ENCODE assay signal across 9 cellular contexts in genomic region chr16:31214705-31215286, GRCh38. TPM values are rescaled to one million over a fixed set of nuclear protein-coding genes. Genes with fewer than 3 reads are reported as not detected.
A peak's percentile ranks its signal among the peaks of the same experiment; 100 is the strongest.
DNase-seq lines count a peak whose midpoint lies in the region; ATAC-seq and TF ChIP-seq lines count a peak whose summit lies in the region.
"Had no signal": no experiment of that assay in that cellular context is flagged by ENCODE, and none has a peak within 500 bp of the region (broad histone marks: within the 10 kb centered on the region; RNA-seq: fewer than 3 reads in every experiment).

No MANE protein-coding gene starts in this region.

- CTCF ChIA-PET in naive thymus-derived CD4-positive, alpha-beta T cell (lab: Charles Lee), result no interaction called here

- H3K4me3 Mint-ChIP-seq in naive thymus-derived CD4-positive, alpha-beta T cell, result peak overlapping the region; percentile 63 to 88 (median 78)

- no peaks in the 10 kb centered on the region for H3K9me3 ChIP-seq in effector memory CD4-positive, alpha-beta T cell (ENCODE audit: control insufficient read depth, low read length)
- H3K9me3 ChIP-seq in naive thymus-derived CD4-positive, alpha-beta T cell (ENCODE audit: control insufficient read depth in 2 of 3, low read length in 3 of 3), result no peaks in the 10 kb centered on the region
- no peaks in the 10 kb centered on the region for H3K9me3 ChIP-seq in HAP-1

- no peak overlapping the region for H3K27ac ChIP-seq in ACC112 (ENCODE audit: low read depth, low read length)
- no peak overlapping the region for H3K27ac ChIP-seq in effector memory CD4-positive, alpha-beta T cell (ENCODE audit: insufficient read depth, low read length, poor library complexity, severe bottlenecking)
- H3K27ac ChIP-seq in naive thymus-derived CD4-positive, alpha-beta T cell (ENCODE audit: low read depth, low read length), result no peak overlapping the region

- no peak overlapping the region for H3K27ac Mint-ChIP-seq in naive thymus-derived CD4-positive, alpha-beta T cell

- peaks cover 34 to 54% (median 36%) of the 10 kb centered on the region in 5 donors for H3K27me3 Mint-ChIP-seq in naive thymus-derived CD4-positive, alpha-beta T cell

- H3K4me3 ChIP-seq in ACC112 (ENCODE audit: low read depth, low read length) (peak overlapping the region; percentile 73), HAP-1 (no peak overlapping the region)
- H3K4me3 ChIP-seq in effector memory CD4-positive, alpha-beta T cell (ENCODE audit: insufficient read depth, low read depth, low read length, poor library complexity, severe bottlenecking), result peak overlapping the region; percentile 48
- H3K4me3 ChIP-seq in naive thymus-derived CD4-positive, alpha-beta T cell (ENCODE audit: low read length), result peak overlapping the region; percentile 30

- no peak for TF ChIP-seq CTCF in GM13976 (IDR thresholded peaks at IDR 0.05; ENCODE audit: borderline replicate concordance, control extremely low read depth, extremely low read depth, insufficient read depth, missing control alignments)

- in situ Hi-C loops in GM13976 (cut with MboI; ENCODE audit: low sequenced_read_pairs, unreplicated experiment), result no loop called here
- in situ Hi-C loops in HAP-1 (cut with MboI; ENCODE audit: low sequenced_read_pairs), result loop anchor here (25.0 kb wide), 1 partner anchor 648 kb away; the partner anchor contains the start of gene ZNF267

- H3K36me3 Mint-ChIP-seq in naive thymus-derived CD4-positive, alpha-beta T cell, result peaks cover 0 to 3% (median 0%) of the 10 kb centered on the region in 5 donors

- H3K4me1 Mint-ChIP-seq in naive thymus-derived CD4-positive, alpha-beta T cell, result peaks cover 17 to 40% (median 19%) of the 10 kb centered on the region in 7 donors

- ATAC-seq in naive thymus-derived CD4-positive, alpha-beta T cell, result peak; percentile 48
- ATAC-seq in HG03457 (IDR thresholded peaks at IDR 0.05; ENCODE audit: unreplicated experiment) (no peak), GM21825 (IDR thresholded peaks at IDR 0.05; ENCODE audit: unreplicated experiment) (no peak)

- peaks cover 53% of the 10 kb centered on the region for H3K27me3 ChIP-seq in ACC112 (ENCODE audit: insufficient read depth, low read length)
- H3K27me3 ChIP-seq in effector memory CD4-positive, alpha-beta T cell (replicated peaks; ENCODE audit: control insufficient read depth, insufficient read depth, low read length, poor library complexity, severe bottlenecking), result peaks cover 30% of the 10 kb centered on the region
- H3K27me3 ChIP-seq in naive thymus-derived CD4-positive, alpha-beta T cell (ENCODE audit: control insufficient read depth in 2 of 2, insufficient read depth in 2 of 2, low read length in 2 of 2), result peaks cover 11 to 19% of the 10 kb centered on the region in 2 donors
- no peaks in the 10 kb centered on the region for H3K27me3 ChIP-seq in HAP-1 (ENCODE audit: low read depth)

- H3K36me3 ChIP-seq in ACC112 (ENCODE audit: insufficient read depth, low read length) (no peaks in the 10 kb centered on the region), HAP-1 (replicated peaks) (no peaks in the 10 kb centered on the region)
- no peaks in the 10 kb centered on the region for H3K36me3 ChIP-seq in effector memory CD4-positive, alpha-beta T cell (ENCODE audit: control insufficient read depth, insufficient read depth, low read length)
- H3K36me3 ChIP-seq in naive thymus-derived CD4-positive, alpha-beta T cell (ENCODE audit: control insufficient read depth in 2 of 3, insufficient read depth in 3 of 3, low read length in 3 of 3), result no peaks in the 10 kb centered on the region

- H3K4me1 ChIP-seq in ACC112 (ENCODE audit: control insufficient read depth, insufficient read depth, low read length, unreplicated experiment), result peaks cover 8% of the 10 kb centered on the region
- H3K4me1 ChIP-seq in effector memory CD4-positive, alpha-beta T cell (ENCODE audit: control insufficient read depth, insufficient read depth, low read length, poor library complexity, severe bottlenecking), result peaks cover 26% of the 10 kb centered on the region
- peaks cover 18 to 25% of the 10 kb centered on the region in 2 donors for H3K4me1 ChIP-seq in naive thymus-derived CD4-positive, alpha-beta T cell (ENCODE audit: control insufficient read depth in 2 of 2, insufficient read depth in 2 of 2, low read length in 2 of 2)
- H3K4me1 ChIP-seq in HAP-1, result no peaks in the 10 kb centered on the region

- no peak overlapping the region for H2AFZ ChIP-seq in ACC112 (ENCODE audit: low read length, unreplicated experiment)

- POLR2A ChIA-PET in naive thymus-derived CD4-positive, alpha-beta T cell (lab: Charles Lee), result interaction anchor here (1.0 to 4.8 kb wide), 3 partner anchors 13 to 98 kb away, joined by 3 to 22 read pairs (median 4); partner anchors contain the start of genes KAT8 and PYCARD

- no peaks in the 10 kb centered on the region for H3K9me3 Mint-ChIP-seq in naive thymus-derived CD4-positive, alpha-beta T cell

- no peaks in the 10 kb centered on the region for H3K79me2 ChIP-seq in ACC112 (ENCODE audit: control insufficient read depth, insufficient read depth, low read length, unreplicated experiment)

- DNase-seq in LHCN-M2 (ENCODE audit: low read depth) (peak; percentile 59), GM13976 (ENCODE audit: low spot score) (no peak), HAP-1 (ENCODE audit: low spot score in 2 of 2) (no peak)
- DNase-seq in effector memory CD4-positive, alpha-beta T cell, result no peak
- peak in 1 of 9 donors; percentile 21 for DNase-seq in naive thymus-derived CD4-positive, alpha-beta T cell
- DNase-seq: NCI-H1694 treated with DMSO at 0.1 percent for 48 hours had no signal

- intact Hi-C loops in naive thymus-derived CD4-positive, alpha-beta T cell (cut with micrococcal nuclease), result loop anchor here in 1 of 2 donors (2.0 kb wide), 1 partner anchor 14 kb away; no protein-coding TSS in a partner anchor

RNA-seq across cellular contexts. Expression of gene TRIM72, which starts 0.9 kb away (rescaled TPM):
- total RNA-seq in LHCN-M2 (2014; rRNA removed), result 52.4 and 56.5 TPM in 2 replicates
- polyA plus RNA-seq in LHCN-M2 (2012), result 40.4 TPM
- under 1 TPM in 1 of 5 experiments, not detected in 4; 0.24 TPM for total RNA-seq in naive thymus-derived CD4-positive, alpha-beta T cell
- not detected for polyA plus RNA-seq in naive thymus-derived CD4-positive, alpha-beta T cell

RNA-seq across cellular contexts. Expression of gene PYDC1, which starts 2.1 kb away (rescaled TPM):
- not detected in 2 replicates for total RNA-seq in LHCN-M2 (2014; rRNA removed)
- 0.24 TPM for polyA plus RNA-seq in LHCN-M2 (2012)
- total RNA-seq in naive thymus-derived CD4-positive, alpha-beta T cell, result not detected
- not detected for polyA plus RNA-seq in naive thymus-derived CD4-positive, alpha-beta T cell

RNA-seq across cellular contexts. Expression of gene PYCARD, which starts 12.2 kb away (rescaled TPM):
- total RNA-seq in LHCN-M2 (2014; rRNA removed), result 7.7 and 10.8 TPM in 2 replicates
- 17.0 TPM for polyA plus RNA-seq in LHCN-M2 (2012)
- total RNA-seq in naive thymus-derived CD4-positive, alpha-beta T cell, result 10 to 100 TPM; 13.0 to 80.1 (median 21.2) TPM
- polyA plus RNA-seq in naive thymus-derived CD4-positive, alpha-beta T cell, result 10 to 100 TPM; 41.0 to 44.9 TPM

RNA-seq across cellular contexts. Expression of gene FUS, which starts 34.9 kb away (rescaled TPM):
- total RNA-seq in LHCN-M2 (2014; rRNA removed), result 42.3 and 58.2 TPM in 2 replicates
- polyA plus RNA-seq in LHCN-M2 (2012), result 552 TPM
- 100 to 1,000 TPM; 597 to 956 (median 714) TPM for total RNA-seq in naive thymus-derived CD4-positive, alpha-beta T cell
- 100 to 1,000 TPM; 177 to 194 TPM for polyA plus RNA-seq in naive thymus-derived CD4-positive, alpha-beta T cell

RNA-seq across cellular contexts. Expression of gene ITGAM, which starts 45.0 kb away (rescaled TPM):
- total RNA-seq in LHCN-M2 (2014; rRNA removed), result 0.11 TPM in 1 of 2 replicates, not detected in the other
- 0.04 TPM for polyA plus RNA-seq in LHCN-M2 (2012)
- 100 to 1,000 TPM in 1 of 5 experiments, 10 to 100 TPM in 2, 1 to 10 TPM in 1, under 1 TPM in 1; 0.84 to 150 (median 17.9) TPM for total RNA-seq in naive thymus-derived CD4-positive, alpha-beta T cell
- under 1 TPM; 0.27 to 0.52 TPM for polyA plus RNA-seq in naive thymus-derived CD4-positive, alpha-beta T cell

Comparison
In these comparisons a context has a peak if more than half of its experiments do, and no peak if none do; other contexts are left out.
1. RNA of gene TRIM72, which starts 0.9 kb away (total RNA-seq): 52.4 to 56.5 TPM in LHCN-M2; 0.24 TPM in naive thymus-derived CD4-positive, alpha-beta T cell; every median in the first group is over 10 times any median in the second.